Comparison of ENCODE assay signal across 8 cellular contexts in the genomic region with DNA sequence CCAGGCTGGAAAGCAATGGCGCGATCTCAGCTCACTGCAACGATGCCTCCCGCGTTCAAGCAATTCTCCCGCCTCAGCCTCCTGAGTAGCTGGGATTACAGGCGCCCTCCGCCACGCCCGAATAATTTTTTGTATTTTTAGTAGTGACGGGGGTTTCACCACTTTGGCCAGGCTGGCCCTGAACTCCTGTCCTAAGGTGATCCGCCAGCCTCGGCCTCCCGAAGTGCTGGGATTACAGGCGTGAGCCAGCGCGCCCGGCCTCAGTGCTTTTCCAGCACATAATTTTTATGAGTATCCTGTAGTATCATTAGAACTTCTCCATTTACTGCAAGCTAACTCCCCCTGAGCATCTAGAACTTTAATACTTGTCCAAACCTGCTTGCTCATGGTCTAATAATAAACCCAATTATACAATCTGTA. TPM values are rescaled to one million over a fixed set of nuclear protein-coding genes. Genes with fewer than 3 reads are reported as not detected.
DNase-seq lines count a peak whose midpoint lies in the region; FAIRE-seq and TF ChIP-seq lines count a peak whose summit lies in the region.

No MANE protein-coding gene starts in this region.

- H4K20me1 ChIP-seq in PC-9 (ENCODE audit: insufficient read depth) (peaks cover 50% of the 10 kb centered on the region), osteoblast (ENCODE audit: insufficient read depth, low read length) (peaks cover 40% of the 10 kb centered on the region)

- H3K4me3 ChIP-seq in CD8-positive, alpha-beta memory T cell (ENCODE audit: low read length), result peak overlapping the region; percentile 44
- H3K4me3 ChIP-seq in PC-9, result peak overlapping the region; percentile 72
- H3K4me3 ChIP-seq in osteoblast (ENCODE audit: insufficient read depth, low read length), result peak overlapping the region; percentile 92

- H2AFZ ChIP-seq in PC-9 (peak overlapping the region; percentile 97), osteoblast (ENCODE audit: low read length) (no peak overlapping the region)

- no peak for DNase-seq in CD8-positive, alpha-beta memory T cell
- DNase-seq in PC-9 (no peak), epithelial cell of prostate (ENCODE audit: low read depth, low spot score) (no peak), osteoblast (ENCODE audit: insufficient read length, low spot score, missing footprints) (peak; percentile 71), urothelium cell line (ENCODE audit: low spot score) (no peak), cortex of kidney (lab: John Stamatoyannopoulos, UW) (no peak), NCI-H69 (lab: John Stamatoyannopoulos, UW) (no peak), NCI-H146 (lab: John Stamatoyannopoulos, UW) (no peak)

- peak overlapping the region; percentile 99 for H3K4me2 ChIP-seq in PC-9
- H3K4me2 ChIP-seq in osteoblast (ENCODE audit: insufficient read depth, low read length), result peak overlapping the region; percentile 88

- peaks cover 34 to 51% (median 42%) of the 10 kb centered on the region in 3 donors for H3K4me1 Mint-ChIP-seq in CD8-positive, alpha-beta memory T cell

- no peak for TF ChIP-seq CTCF in PC-9 (conservative IDR thresholded peaks at IDR 0.05)
- TF ChIP-seq CTCF in osteoblast (IDR thresholded peaks at IDR 0.05; ENCODE audit: extremely low read depth, low read depth, low read length), result no peak

- H3K9me3 Mint-ChIP-seq in CD8-positive, alpha-beta memory T cell, result no peaks in the 10 kb centered on the region

- intact Hi-C loops in PC-9 (cut with micrococcal nuclease; ENCODE audit: unreplicated experiment), result loop anchor here (5.0 to 10.0 kb wide), 2 partner anchors 43 to 60 kb away; no protein-coding TSS in a partner anchor

- peaks cover 26% of the 10 kb centered on the region for H3K4me1 ChIP-seq in CD8-positive, alpha-beta memory T cell (ENCODE audit: insufficient read depth, low read length)
- H3K4me1 ChIP-seq in PC-9 (replicated peaks; ENCODE audit: insufficient read depth), result peaks cover 28% of the 10 kb centered on the region
- H3K4me1 ChIP-seq in osteoblast (ENCODE audit: insufficient read depth, low read length), result peaks cover 4% of the 10 kb centered on the region

- FAIRE-seq in urothelium cell line (lab: Jason Lieb, UNC), result no peak

- CTCF ChIA-PET in CD8-positive, alpha-beta memory T cell (lab: Charles Lee), result no interaction called here
- CTCF ChIA-PET in PC-9 (lab: Charles Lee), result interaction anchor here (0.6 kb wide), 1 partner anchor 195 kb away, joined by 7 read pairs; no protein-coding TSS in a partner anchor

- peaks cover 0 to 19% (median 3%) of the 10 kb centered on the region in 3 donors for H3K36me3 Mint-ChIP-seq in CD8-positive, alpha-beta memory T cell

- H3K36me3 ChIP-seq in CD8-positive, alpha-beta memory T cell (ENCODE audit: insufficient read depth, low read length), result no peaks in the 10 kb centered on the region
- 0 out of 2 replicates have a peak, but pooled peaks cover 7% of the 10 kb centered on the region for H3K36me3 ChIP-seq in PC-9 (ENCODE audit: low read depth)
- H3K36me3 ChIP-seq in osteoblast (ENCODE audit: insufficient read depth, low read length), result no peaks in the 10 kb centered on the region

- TSS peak; percentile 21 for BruUV-seq in PC-9 (replicated peaks; lab: Mats Ljungman, UMichigan)

- no peak overlapping the region for H3K27ac ChIP-seq in CD8-positive, alpha-beta memory T cell (ENCODE audit: low read depth, low read length)
- H3K27ac ChIP-seq in PC-9 (peak overlapping the region; percentile 60; the same call in 1 of the 2 replicates), epithelial cell of prostate (peak overlapping the region; percentile 92), osteoblast (ENCODE audit: low read depth, low read length) (peak overlapping the region; percentile 76)

- H3K27me3 Mint-ChIP-seq in CD8-positive, alpha-beta memory T cell, result peaks cover 0 to 1% of the 10 kb centered on the region in 2 donors

- peaks cover 67% of the 10 kb centered on the region for H3K79me2 ChIP-seq in PC-9 (ENCODE audit: low read depth)
- H3K79me2 ChIP-seq in osteoblast (ENCODE audit: insufficient read depth, low read length), result peaks cover 65% of the 10 kb centered on the region

- no peaks in the 10 kb centered on the region for H3K9me2 ChIP-seq in PC-9 (ENCODE audit: insufficient read depth)

- H3K4me3 Mint-ChIP-seq in CD8-positive, alpha-beta memory T cell, result peak overlapping the region; percentile 94 to 98 (median 97)

- no peaks in the 10 kb centered on the region for H3K9me3 ChIP-seq in CD8-positive, alpha-beta memory T cell (ENCODE audit: low read length)
- H3K9me3 ChIP-seq in PC-9 (ENCODE audit: insufficient read depth, low read depth) (no peaks in the 10 kb centered on the region), osteoblast (ENCODE audit: low read depth, low read length) (no peaks in the 10 kb centered on the region)

- peak overlapping the region; percentile 92 to 96 (median 94) for H3K27ac Mint-ChIP-seq in CD8-positive, alpha-beta memory T cell

- H3F3A ChIP-seq in PC-9 (ENCODE audit: insufficient read depth, low read depth), result peaks cover 45% of the 10 kb centered on the region

- POLR2A ChIA-PET in CD8-positive, alpha-beta memory T cell (lab: Charles Lee), result no interaction called here
- POLR2A ChIA-PET in PC-9 (lab: Charles Lee; ENCODE audit: unreplicated experiment), result no interaction called here

- no peaks in the 10 kb centered on the region for H3K27me3 ChIP-seq in CD8-positive, alpha-beta memory T cell (ENCODE audit: insufficient read depth, low read length, poor library complexity, severe bottlenecking)
- no peaks in the 10 kb centered on the region for H3K27me3 ChIP-seq in PC-9 (ENCODE audit: insufficient read depth, low read depth)
- H3K27me3 ChIP-seq in osteoblast (ENCODE audit: insufficient read depth, low read length), result no peaks in the 10 kb centered on the region

RNA-seq across cellular contexts. Expression of gene UBE2G1, which starts 1.8 kb away (rescaled TPM):
- total RNA-seq in CD8-positive, alpha-beta memory T cell, result 10 to 100 TPM; 54.9 to 68.0 TPM
- polyA plus RNA-seq in CD8-positive, alpha-beta memory T cell, result 66.6 TPM
- total RNA-seq in PC-9 (2021) (104 and 111 TPM in 2 replicates), osteoblast (36.2 and 37.7 TPM in 2 replicates)
